ENCODE assay signal across 27 cellular contexts in genomic region chr2:32745675-32746074, GRCh38.
"Had no signal": no experiment of that assay in that cellular context is flagged by ENCODE, and none has a peak within 500 bp of the region (broad histone marks: within the 10 kb centered on the region; RNA-seq: fewer than 3 reads in every experiment).

No MANE protein-coding gene starts in this region.

- H3K36me3 ChIP-seq: cardiac muscle cell, SJSA1 had no signal

- H3K4me2 ChIP-seq: SK-N-SH had no signal

- H3K9ac ChIP-seq: SK-N-SH had no signal

- H3K4me3 ChIP-seq: ascending aorta, cardiac muscle cell, SJSA1 had no signal

- ATAC-seq: activated CD8-positive, alpha-beta T cell treated with anti-CD3 and anti-CD28 coated beads for 36 hours had no signal

- H3K27me3 ChIP-seq: ascending aorta, cardiac muscle cell, SJSA1 had no signal

- H3K9me3 ChIP-seq: ascending aorta, SJSA1 had no signal

- H3K27ac ChIP-seq: ascending aorta, cardiac muscle cell, SJSA1 had no signal

- DNase-seq: activated CD4-positive, alpha-beta T cell treated with anti-CD3 and anti-CD28 coated beads, Interleukin-2, amount 10 ng/mL, durations not matched to agents 24 days and 14 days; activated CD4-positive, alpha-beta T cell treated with anti-CD3 and anti-CD28 coated beads, Interleukin-2, amount 50 U/mL, for 4 hours; activated CD8-positive, alpha-beta T cell treated with anti-CD3 and anti-CD28 coated beads for 36 hours; activated gamma-delta T cell; activated naive CD4-positive, alpha-beta T cell treated with Interleukin-2 at 50 U/mL for 16 hours; activated naive CD8-positive, alpha-beta T cell treated with anti-CD3 and anti-CD28 coated beads, Interleukin-2, amount 10 ng/mL, durations not matched to agents 7 days and 5 days; activated T-cell treated with anti-CD3 and anti-CD28 coated beads, Interleukin-2, amount 50 U/mL, for 1 hour; activated T-cell treated with anti-CD3 and anti-CD28 coated beads, Interleukin-2, amount 50 U/mL, for 72 hours; amygdala; Karpas-422; KBM-7; NCI-H1105; NCI-H1417 treated with DMSO at 0.1 percent for 48 hours; NCI-H187 treated with DMSO at 0.1 percent for 48 hours; NCI-H2081; NCI-H446 treated with DMSO at 0.1 percent for 48 hours; NCI-H524; OCI-M1; SHP77 treated with DMSO at 0.1 percent for 48 hours; SK-N-SH had no signal

- H3K4me3 Mint-ChIP-seq: activated CD4-positive, alpha-beta T cell treated with anti-CD3 and anti-CD28 coated beads, Interleukin-2, amount 10 ng/mL, durations not matched to agents 24 days and 14 days; activated CD8-positive, alpha-beta T cell treated with anti-CD3 and anti-CD28 coated beads for 36 hours; activated naive CD4-positive, alpha-beta T cell treated with anti-CD3 and anti-CD28 coated beads, Interleukin-2, amount 50 U/mL, for 24 hours; activated naive CD8-positive, alpha-beta T cell treated with anti-CD3 and anti-CD28 coated beads, Interleukin-2, amount 10 ng/mL, durations not matched to agents 7 days and 5 days; activated T-cell treated with anti-CD3 and anti-CD28 coated beads, Interleukin-2, amount 50 U/mL, for 72 hours; activated T-helper 17 cell treated with anti-CD3 and anti-CD28 coated beads, Interleukin-2, amount 50 U/mL, for 72 hours; T-helper 1 cell treated with Interleukin-12 subunit alpha and Interleukin-12 subunit beta and Interleukin-4 antibody, amounts not matched to agents 30 μg/mL and 1 μg/mL, for 36 hours; T-helper 2 cell treated with Interferon-gamma antibody and Interleukin-4, amounts not matched to agents 5 μg/mL and 100 μg/mL, for 36 hours had no signal

- H3K9me3 Mint-ChIP-seq: activated naive CD4-positive, alpha-beta T cell treated with anti-CD3 and anti-CD28 coated beads, Interleukin-2, amount 50 U/mL, for 24 hours; activated T-helper 17 cell treated with anti-CD3 and anti-CD28 coated beads, Interleukin-2, amount 50 U/mL, for 72 hours; T-helper 1 cell treated with Interleukin-12 subunit alpha and Interleukin-12 subunit beta and Interleukin-4 antibody, amounts not matched to agents 30 μg/mL and 1 μg/mL, for 36 hours; T-helper 2 cell treated with Interferon-gamma antibody and Interleukin-4, amounts not matched to agents 5 μg/mL and 100 μg/mL, for 36 hours had no signal

- H3K27me3 Mint-ChIP-seq: activated CD4-positive, alpha-beta T cell treated with anti-CD3 and anti-CD28 coated beads, Interleukin-2, amount 10 ng/mL, durations not matched to agents 24 days and 14 days; activated CD8-positive, alpha-beta T cell treated with anti-CD3 and anti-CD28 coated beads for 36 hours; activated naive CD4-positive, alpha-beta T cell treated with anti-CD3 and anti-CD28 coated beads, Interleukin-2, amount 50 U/mL, for 24 hours; activated naive CD8-positive, alpha-beta T cell treated with anti-CD3 and anti-CD28 coated beads, Interleukin-2, amount 10 ng/mL, durations not matched to agents 7 days and 5 days; activated T-helper 17 cell treated with anti-CD3 and anti-CD28 coated beads, Interleukin-2, amount 50 U/mL, for 72 hours had no signal

- H3K27ac Mint-ChIP-seq: activated CD4-positive, alpha-beta T cell treated with anti-CD3 and anti-CD28 coated beads, Interleukin-2, amount 10 ng/mL, durations not matched to agents 24 days and 14 days; activated CD8-positive, alpha-beta T cell treated with anti-CD3 and anti-CD28 coated beads for 36 hours; activated naive CD8-positive, alpha-beta T cell treated with anti-CD3 and anti-CD28 coated beads, Interleukin-2, amount 10 ng/mL, durations not matched to agents 7 days and 5 days; activated T-cell treated with anti-CD3 and anti-CD28 coated beads, Interleukin-2, amount 50 U/mL, for 72 hours; T-helper 1 cell treated with Interleukin-12 subunit alpha and Interleukin-12 subunit beta and Interleukin-4 antibody, amounts not matched to agents 30 μg/mL and 1 μg/mL, for 36 hours; T-helper 2 cell treated with Interferon-gamma antibody and Interleukin-4, amounts not matched to agents 5 μg/mL and 100 μg/mL, for 36 hours had no signal

- H3K4me1 Mint-ChIP-seq: activated naive CD4-positive, alpha-beta T cell treated with anti-CD3 and anti-CD28 coated beads, Interleukin-2, amount 50 U/mL, for 24 hours; activated naive CD8-positive, alpha-beta T cell treated with anti-CD3 and anti-CD28 coated beads, Interleukin-2, amount 10 ng/mL, durations not matched to agents 7 days and 5 days had no signal
